16 cellular contexts compared by ENCODE assay signal in genomic region chr1:221031890-221032222, GRCh38.
DNase-seq lines count a peak whose midpoint lies in the region; ATAC-seq, FAIRE-seq and TF ChIP-seq lines count a peak whose summit lies in the region.
"Had no signal": no experiment of that assay in that cellular context is flagged by ENCODE, and none has a peak within 500 bp of the region (broad histone marks: within the 10 kb centered on the region; RNA-seq: fewer than 3 reads in every experiment).

No MANE protein-coding gene starts in this region.

- H3K4me3 ChIP-seq in GM23248 = no peak overlapping the region
- H3K4me3 ChIP-seq in fibroblast of mammary gland (ENCODE audit: control insufficient read depth, low read depth, low read length) = no peak overlapping the region
- H3K4me3 ChIP-seq in transverse colon = no peak overlapping the region
- H3K4me3 ChIP-seq: BLaER1 treated with 17β-estradiol and CSF1 and Interleukin-3, amounts not matched to agents 10 nM and 100 nM; SK-N-MC had no signal

- no peak for TF ChIP-seq EP300 in transverse colon (IDR thresholded peaks at IDR 0.05; ENCODE audit: low read depth)

- H3K4me2 ChIP-seq in GM23248 (ENCODE audit: unreplicated experiment) = no peak overlapping the region
- H3K4me2 ChIP-seq: BLaER1 treated with 17β-estradiol and CSF1 and Interleukin-3, amounts not matched to agents 10 nM and 100 nM had no signal

- no peak overlapping the region for H2AFZ ChIP-seq in GM23248

- peaks cover 38% of the 10 kb centered on the region for H3F3A ChIP-seq in GM23248 (ENCODE audit: insufficient read depth)

- no peak overlapping the region for H3K27ac ChIP-seq in GM23248
- peak overlapping the region in 3 of 4 donors; percentile 43 to 71 (median 68) for H3K27ac ChIP-seq in transverse colon
- H3K27ac ChIP-seq: BLaER1 treated with 17β-estradiol and CSF1 and Interleukin-3, amounts not matched to agents 10 nM and 100 nM; SK-N-MC had no signal

- H3K79me2 ChIP-seq in GM23248 (ENCODE audit: insufficient read depth) = no peaks in the 10 kb centered on the region

- H3K36me3 ChIP-seq in GM23248 (ENCODE audit: low read depth) = no peaks in the 10 kb centered on the region
- H3K36me3 ChIP-seq in transverse colon = no peaks in the 10 kb centered on the region
- H3K36me3 ChIP-seq: BLaER1 treated with 17β-estradiol and CSF1 and Interleukin-3, amounts not matched to agents 10 nM and 100 nM had no signal

- no peak for TF ChIP-seq POLR2A in transverse colon (IDR thresholded peaks at IDR 0.05)

- ATAC-seq in GM21619 (IDR thresholded peaks at IDR 0.05; ENCODE audit: unreplicated experiment) = no peak

- no peak overlapping the region for H3K9ac ChIP-seq in GM23248
- H3K9ac ChIP-seq: BLaER1 treated with 17β-estradiol and CSF1 and Interleukin-3, amounts not matched to agents 10 nM and 100 nM had no signal

- peak; percentile 62 for FAIRE-seq in RCC 7860 (lab: Jason Lieb, UNC)
- FAIRE-seq: H54 had no signal

- intact Hi-C loops in transverse colon (cut with DNase I; ENCODE audit: low total_unique reads) = loop anchor here (10.0 kb wide), 2 partner anchors 147 to 217 kb away; no protein-coding TSS in a partner anchor

- in situ Hi-C loops in GM23248 (cut with MboI) = no loop called here
- in situ Hi-C loops in transverse colon (cut with MboI; ENCODE audit: low pct_ligation_motif_present in 1 of 4, low pct_unique_long_range_greater_than_20kb in 1 of 4, low sequenced_read_pairs in 3 of 4) = no loop called here

- H3K9me3 ChIP-seq in GM23248 (ENCODE audit: low read depth) (no peaks in the 10 kb centered on the region), transverse colon (no peaks in the 10 kb centered on the region)

- peak; percentile 26 for DNase-seq in GM23248
- DNase-seq in RCC 7860 (ENCODE audit: low spot score) = no peak
- DNase-seq in fibroblast of mammary gland (ENCODE audit: low read depth) = peak; percentile 38
- DNase-seq in transverse colon = no peak
- no peak for DNase-seq in activated naive CD4-positive, alpha-beta T cell treated with Interleukin-2 at 50 U/mL for 16 hours
- no peak for DNase-seq in kidney tubule cell (ENCODE audit: low spot score)
- DNase-seq: CD8-positive, alpha-beta memory T cell; NCI-H1417 treated with DMSO at 0.1 percent for 48 hours; NCI-H2081; NCI-H748 treated with DMSO at 0.1 percent for 48 hours; Right ventricle myocardium superior; T-helper 1 cell had no signal

- H4K20me1 ChIP-seq in GM23248 (ENCODE audit: insufficient read depth) = no peaks in the 10 kb centered on the region
- H4K20me1 ChIP-seq: BLaER1 treated with 17β-estradiol and CSF1 and Interleukin-3, amounts not matched to agents 10 nM and 100 nM had no signal

- TF ChIP-seq CTCF in fibroblast of mammary gland (conservative IDR thresholded peaks at IDR 0.05; ENCODE audit: control insufficient read depth, insufficient read depth, low read depth, low read length) = no peak
- no peak for TF ChIP-seq CTCF in transverse colon (IDR thresholded peaks at IDR 0.05)

- no peaks in the 10 kb centered on the region for H3K9me2 ChIP-seq in GM23248 (ENCODE audit: insufficient read depth)

- H3K4me1 ChIP-seq in GM23248 (ENCODE audit: insufficient read depth) (peaks cover 34% of the 10 kb centered on the region), transverse colon (peaks cover 0 to 11% (median 4%) of the 10 kb centered on the region in 4 donors)

- H3K27me3 ChIP-seq in GM23248 (replicated peaks; ENCODE audit: insufficient read depth) = no peaks in the 10 kb centered on the region
- H3K27me3 ChIP-seq in transverse colon = no peaks in the 10 kb centered on the region
- H3K27me3 ChIP-seq: BLaER1 treated with 17β-estradiol and CSF1 and Interleukin-3, amounts not matched to agents 10 nM and 100 nM had no signal

Comparison
In these comparisons a context has a peak if more than half of its experiments do, and no peak if none do; other contexts are left out.
1. DNase-seq: peak in GM23248 (single experiment) and fibroblast of mammary gland (single experiment); none in RCC 7860 (single experiment), transverse colon (single experiment), activated naive CD4-positive, alpha-beta T cell treated with Interleukin-2 at 50 U/mL for 16 hours (single experiment) and kidney tubule cell (single experiment).